Comparison of ENCODE assay signal across 8 cellular contexts in the genomic region with DNA sequence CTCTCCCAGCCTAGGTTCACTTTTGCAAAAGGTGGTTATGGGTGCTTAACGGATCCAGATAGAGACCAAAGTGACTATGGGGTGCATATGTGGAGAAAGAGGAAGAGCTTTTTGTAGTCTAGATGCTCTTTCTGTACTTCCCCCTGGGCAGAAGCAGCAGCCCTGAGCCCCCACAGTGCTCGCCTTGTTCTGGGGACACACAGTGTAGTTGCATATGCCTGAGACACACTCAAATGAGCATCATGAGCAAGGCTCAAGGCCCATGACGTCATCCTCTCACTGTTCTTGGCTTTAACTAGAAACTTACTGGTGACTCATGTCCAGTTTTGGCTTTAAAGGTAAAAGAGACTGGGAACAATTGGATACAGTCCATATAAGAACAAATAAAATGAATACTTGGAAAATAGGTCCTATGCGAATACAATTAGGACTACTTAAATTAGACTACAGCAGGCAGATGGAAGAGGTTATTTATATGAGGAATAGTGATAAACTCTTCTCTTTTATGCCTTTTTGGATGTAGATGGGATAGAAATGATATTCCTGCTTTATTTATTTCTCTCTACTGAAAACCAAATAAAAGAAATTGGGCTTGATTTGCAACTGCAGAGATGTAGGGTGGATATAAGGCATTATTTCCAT. TPM values are rescaled to one million over a fixed set of nuclear protein-coding genes. Genes with fewer than 3 reads are reported as not detected.
DNase-seq lines count a peak whose midpoint lies in the region; ATAC-seq and TF ChIP-seq lines count a peak whose summit lies in the region.

No MANE protein-coding gene starts in this region.

- in situ Hi-C loops in GM13976 (cut with MboI; ENCODE audit: low sequenced_read_pairs, unreplicated experiment), result no loop called here

- peak; percentile 58 for ATAC-seq in HG02852 (IDR thresholded peaks at IDR 0.05; ENCODE audit: unreplicated experiment)

- DNase-seq in GM13976 (ENCODE audit: low spot score) (peak; percentile 77), RPMI7951 (ENCODE audit: low read depth) (peak; percentile 97), fibroblast of peridontal ligament (ENCODE audit: extremely low read depth) (peak; percentile 100), pulmonary artery endothelial cell (ENCODE audit: low read depth, low spot score) (peak; percentile 89), activated gamma-delta T cell treated with Interleukin-2 at 50 U/mL for 16 hours (no peak), NCI-H748 treated with DMSO at 0.1 percent for 48 hours (lab: John Stamatoyannopoulos, UW) (no peak)
- DNase-seq in activated naive CD4-positive, alpha-beta T cell (lab: John Stamatoyannopoulos, UW), result no peak

- TF ChIP-seq CTCF in GM13976 (IDR thresholded peaks at IDR 0.05; ENCODE audit: borderline replicate concordance, control extremely low read depth, extremely low read depth, insufficient read depth, missing control alignments), result no peak

RNA-seq across cellular contexts. Expression of gene PEX26, which starts 20.1 kb away (rescaled TPM):
- total RNA-seq in RPMI7951 (2014; rRNA removed; shearing (Covaris generic)), result 10.2 and 11.5 TPM in 2 replicates
- total RNA-seq in pulmonary artery endothelial cell, result 24.7 and 36.2 TPM in 2 replicates

RNA-seq across cellular contexts. Expression of gene MICAL3, which starts 33.3 kb away (rescaled TPM):
- total RNA-seq in RPMI7951 (2014; rRNA removed; shearing (Covaris generic)), result 16.0 and 17.0 TPM in 2 replicates
- 19.0 and 32.0 TPM in 2 replicates for total RNA-seq in pulmonary artery endothelial cell

RNA-seq across cellular contexts. Expression of gene TUBA8, which starts 52.9 kb away (rescaled TPM):
- total RNA-seq in RPMI7951 (2014; rRNA removed; shearing (Covaris generic)), result 0.39 and 0.48 TPM in 2 replicates
- 7.3 and 12.9 TPM in 2 replicates for total RNA-seq in pulmonary artery endothelial cell

Comparison
In these comparisons a context has a peak if more than half of its experiments do, and no peak if none do; other contexts are left out.
1. DNase-seq: peak in GM13976 (single experiment), RPMI7951 (single experiment), fibroblast of peridontal ligament (single experiment) and pulmonary artery endothelial cell (single experiment); none in activated gamma-delta T cell treated with Interleukin-2 at 50 U/mL for 16 hours (single experiment), NCI-H748 treated with DMSO at 0.1 percent for 48 hours (single experiment) and activated naive CD4-positive, alpha-beta T cell (0 of 4).